ENCODE assay signal across 9 cellular contexts in genomic region chr1:93349231-93350135, GRCh38.
A peak's percentile ranks its signal among the peaks of the same experiment; 100 is the strongest.
DNase-seq lines count a peak whose midpoint lies in the region; ATAC-seq and TF ChIP-seq lines count a peak whose summit lies in the region.
"Had no signal": no experiment of that assay in that cellular context is flagged by ENCODE, and none has a peak within 500 bp of the region (broad histone marks: within the 10 kb centered on the region; RNA-seq: fewer than 3 reads in every experiment).

No MANE protein-coding gene starts in this region.

- no peaks in the 10 kb centered on the region for H3K9me3 ChIP-seq in SU-DHL-6 (ENCODE audit: insufficient read depth, low read length)

- no peaks in the 10 kb centered on the region for H3K9me3 Mint-ChIP-seq in activated T-cell treated with anti-CD3 and anti-CD28 coated beads, Interleukin-2, amount 50 U/mL, for 24 hours
- no peaks in the 10 kb centered on the region for H3K9me3 Mint-ChIP-seq in stimulated activated naive CD8-positive, alpha-beta T cell treated with anti-CD3 and anti-CD28 coated beads, Interleukin-15, amount 100 ng/mL, for 72 hours

- peaks cover 12% of the 10 kb centered on the region; the same call in 1 of the 2 replicates for H3F3A ChIP-seq in SU-DHL-6 (ENCODE audit: insufficient read depth)

- H2AFZ ChIP-seq in SU-DHL-6 (ENCODE audit: low read depth, low read length, severe bottlenecking) = no peak overlapping the region

- no peaks in the 10 kb centered on the region for H3K27me3 Mint-ChIP-seq in activated T-cell treated with anti-CD3 and anti-CD28 coated beads, Interleukin-2, amount 50 U/mL, for 24 hours
- H3K27me3 Mint-ChIP-seq in stimulated activated naive CD8-positive, alpha-beta T cell treated with anti-CD3 and anti-CD28 coated beads, Interleukin-15, amount 100 ng/mL, for 72 hours = no peaks in the 10 kb centered on the region

- H4K20me1 ChIP-seq in SU-DHL-6 (ENCODE audit: low read depth, low read length) = peaks cover 51% of the 10 kb centered on the region

- no peak for DNase-seq in activated T-cell treated with anti-CD3 and anti-CD28 coated beads, Interleukin-2, amount 50 U/mL, for 24 hours
- no peak for DNase-seq in activated T-cell treated with anti-CD3 and anti-CD28 coated beads, Interleukin-2, amount 50 U/mL, for 1 hour
- DNase-seq in fibroblast of mammary gland (ENCODE audit: low read depth) (peak; percentile 57), NCI-H2196 treated with DMSO at 0.1 percent for 48 hours (lab: John Stamatoyannopoulos, UW; ENCODE audit: unreplicated experiment) (no peak), NCI-H187 (lab: John Stamatoyannopoulos, UW) (no peak)
- DNase-seq in stimulated activated naive CD8-positive, alpha-beta T cell treated with anti-CD3 and anti-CD28 coated beads, Interleukin-15, amount 100 ng/mL, for 72 hours = no peak
- DNase-seq: activated CD4-positive, alpha-beta T cell treated with anti-CD3 and anti-CD28 coated beads for 48 hours had no signal

- no peaks in the 10 kb centered on the region for H3K27me3 ChIP-seq in SU-DHL-6 (ENCODE audit: low read length)

- H3K27ac ChIP-seq in SU-DHL-6 (ENCODE audit: low read depth, low read length) = no peak overlapping the region

- H3K79me2 ChIP-seq in SU-DHL-6 (ENCODE audit: insufficient read depth, low read length) = peaks cover 97% of the 10 kb centered on the region

- peak overlapping the region; percentile 79 for H3K27ac Mint-ChIP-seq in activated T-cell treated with anti-CD3 and anti-CD28 coated beads, Interleukin-2, amount 50 U/mL, for 24 hours
- no peak overlapping the region for H3K27ac Mint-ChIP-seq in stimulated activated naive CD8-positive, alpha-beta T cell treated with anti-CD3 and anti-CD28 coated beads, Interleukin-15, amount 100 ng/mL, for 72 hours

- no peak for ATAC-seq in stimulated activated naive CD8-positive, alpha-beta T cell treated with anti-CD3 and anti-CD28 coated beads, Interleukin-15, amount 100 ng/mL, for 72 hours
- no peak for ATAC-seq in GM18505 (IDR thresholded peaks at IDR 0.05; ENCODE audit: unreplicated experiment)

- peak overlapping the region; percentile 93 for H3K4me2 ChIP-seq in SU-DHL-6 (ENCODE audit: low read depth, low read length, poor library complexity, severe bottlenecking)

- peak overlapping the region; percentile 89 for H3K4me3 Mint-ChIP-seq in activated T-cell treated with anti-CD3 and anti-CD28 coated beads, Interleukin-2, amount 50 U/mL, for 24 hours
- H3K4me3 Mint-ChIP-seq in stimulated activated naive CD8-positive, alpha-beta T cell treated with anti-CD3 and anti-CD28 coated beads, Interleukin-15, amount 100 ng/mL, for 72 hours = peak overlapping the region; percentile 70 to 98

- peak overlapping the region; percentile 88 for H3K9ac ChIP-seq in SU-DHL-6 (ENCODE audit: low read length)

- no peak for TF ChIP-seq POLR2A in GM18505 (IDR thresholded peaks at IDR 0.05; ENCODE audit: borderline replicate concordance, extremely low read depth, insufficient read depth, insufficient read length)

- H3K36me3 ChIP-seq in SU-DHL-6 (ENCODE audit: low read length) = peaks cover 45% of the 10 kb centered on the region

- TF ChIP-seq CTCF in SU-DHL-6 (IDR thresholded peaks at IDR 0.05; ENCODE audit: insufficient read depth, low read length, poor library complexity, severe bottlenecking) (no peak), fibroblast of mammary gland (conservative IDR thresholded peaks at IDR 0.05; ENCODE audit: control insufficient read depth, insufficient read depth, low read depth, low read length) (no peak)

- H3K36me3 Mint-ChIP-seq in activated T-cell treated with anti-CD3 and anti-CD28 coated beads, Interleukin-2, amount 50 U/mL, for 24 hours (ENCODE audit: low read depth) = peaks cover 83% of the 10 kb centered on the region

- no peaks in the 10 kb centered on the region for H3K9me2 ChIP-seq in SU-DHL-6 (replicated peaks; ENCODE audit: insufficient read depth, low read length)

- H3K4me1 Mint-ChIP-seq in activated T-cell treated with anti-CD3 and anti-CD28 coated beads, Interleukin-2, amount 50 U/mL, for 24 hours (ENCODE audit: low read depth) = peaks cover 42% of the 10 kb centered on the region
- H3K4me1 Mint-ChIP-seq in stimulated activated naive CD8-positive, alpha-beta T cell treated with anti-CD3 and anti-CD28 coated beads, Interleukin-15, amount 100 ng/mL, for 72 hours = peaks cover 33% of the 10 kb centered on the region

- H3K4me3 ChIP-seq in SU-DHL-6 (ENCODE audit: insufficient read depth, low read length, poor library complexity, severe bottlenecking) (peak overlapping the region; percentile 89), fibroblast of mammary gland (ENCODE audit: control insufficient read depth, low read depth, low read length) (peak overlapping the region; percentile 95)
